13 cellular contexts compared by ENCODE assay signal in genomic region chr5:14265574-14265973, GRCh38.
DNase-seq lines count a peak whose midpoint lies in the region; ATAC-seq and TF ChIP-seq lines count a peak whose summit lies in the region.
"Had no signal": no experiment of that assay in that cellular context is flagged by ENCODE, and none has a peak within 500 bp of the region (broad histone marks: within the 10 kb centered on the region; RNA-seq: fewer than 3 reads in every experiment).

No MANE protein-coding gene starts in this region.

- in situ Hi-C loops in brain microvascular endothelial cell (cut with HindIII; ENCODE audit: low pct_ligation_motif_present, low sequenced_read_pairs) (no loop called here), GM13976 (cut with MboI; ENCODE audit: low sequenced_read_pairs, unreplicated experiment) (loop anchor here (10.0 kb wide), 1 partner anchor 161 kb away; no protein-coding TSS in a partner anchor)

- WGBS in mesodermal cell (ENCODE audit: insufficient coverage in 2 of 2), 2 experiments: 25 to 61% methylated on average over 1 to 2 of the region's 2 CpGs

- peak; percentile 57 for DNase-seq in LoVo (ENCODE audit: low spot score)
- DNase-seq in brain microvascular endothelial cell: peak; percentile 90
- no peak for DNase-seq in GM13976 (ENCODE audit: low spot score)
- DNase-seq in inferior parietal cortex (ENCODE audit: extremely low spot score): no peak
- DNase-seq in ecto neural progenitor cell (ENCODE audit: low spot score): no peak
- DNase-seq: amygdala, DND-41, NCI-H524 treated with DMSO at 0.1 percent for 48 hours, right lobe of liver had no signal

- no peak overlapping the region for H3K27ac ChIP-seq in BLaER1 treated with 17β-estradiol and CSF1 and Interleukin-3, amounts not matched to agents 10 nM and 100 nM
- H3K27ac ChIP-seq in brain microvascular endothelial cell (peak overlapping the region; percentile 91), mesodermal cell (ENCODE audit: low read depth, low read length, severe bottlenecking) (peak overlapping the region; percentile 99)
- H3K27ac ChIP-seq: right lobe of liver had no signal

- H3K36me3 ChIP-seq in BLaER1 treated with 17β-estradiol and CSF1 and Interleukin-3, amounts not matched to agents 10 nM and 100 nM: no peaks in the 10 kb centered on the region
- H3K36me3 ChIP-seq in brain microvascular endothelial cell (replicated peaks) (no peaks in the 10 kb centered on the region), mesodermal cell (ENCODE audit: control insufficient read depth, insufficient read depth, low read length) (no peaks in the 10 kb centered on the region)
- H3K36me3 ChIP-seq: right lobe of liver had no signal

- H3K4me2 ChIP-seq in BLaER1 treated with 17β-estradiol and CSF1 and Interleukin-3, amounts not matched to agents 10 nM and 100 nM: peak overlapping the region in 9 of 11 experiments; percentile 16 to 91 (median 81); a peak in 12 of 22 replicates

- no peak overlapping the region for H3K4me3 ChIP-seq in BLaER1 treated with 17β-estradiol and CSF1 and Interleukin-3, amounts not matched to agents 10 nM and 100 nM
- H3K4me3 ChIP-seq in brain microvascular endothelial cell (ENCODE audit: low read depth, low read length): no peak overlapping the region
- no peak overlapping the region for H3K4me3 ChIP-seq in mesodermal cell (ENCODE audit: extremely low read depth, insufficient read depth, low read length, poor library complexity, severe bottlenecking)
- H3K4me3 ChIP-seq: right lobe of liver had no signal

- 0 out of 22 replicates have a peak overlapping the region, but pooled peaks of 1 of the 11 experiments have one; percentile 70 for H3K9ac ChIP-seq in BLaER1 treated with 17β-estradiol and CSF1 and Interleukin-3, amounts not matched to agents 10 nM and 100 nM

- peaks cover 70 to 100% (median 93%) of the 10 kb centered on the region in 10 experiments for H3K4me1 ChIP-seq in BLaER1 treated with 17β-estradiol and CSF1 and Interleukin-3, amounts not matched to agents 10 nM and 100 nM
- peaks cover 84% of the 10 kb centered on the region for H3K4me1 ChIP-seq in mesodermal cell (ENCODE audit: control insufficient read depth, insufficient read depth, low read length, poor library complexity, severe bottlenecking)

- H3K27me3 ChIP-seq in BLaER1 treated with 17β-estradiol and CSF1 and Interleukin-3, amounts not matched to agents 10 nM and 100 nM: no peaks in the 10 kb centered on the region
- H3K27me3 ChIP-seq in brain microvascular endothelial cell (replicated peaks): no peaks in the 10 kb centered on the region
- H3K27me3 ChIP-seq: right lobe of liver had no signal

- no peaks in the 10 kb centered on the region for H3K9me3 ChIP-seq in BLaER1 treated with 17β-estradiol and CSF1 and Interleukin-3, amounts not matched to agents 10 nM and 100 nM (replicated peaks in 1 of 11)
- no peaks in the 10 kb centered on the region for H3K9me3 ChIP-seq in mesodermal cell (ENCODE audit: control insufficient read depth, low read length)
- H3K9me3 ChIP-seq: right lobe of liver had no signal

- peaks cover 61 to 98% (median 88%) of the 10 kb centered on the region in 11 experiments for H4K20me1 ChIP-seq in BLaER1 treated with 17β-estradiol and CSF1 and Interleukin-3, amounts not matched to agents 10 nM and 100 nM

- TF ChIP-seq CTCF in brain microvascular endothelial cell (IDR thresholded peaks at IDR 0.05; ENCODE audit: low read depth, low read length, missing control alignments) (no peak), GM13976 (IDR thresholded peaks at IDR 0.05; ENCODE audit: borderline replicate concordance, control extremely low read depth, extremely low read depth, insufficient read depth, missing control alignments) (no peak)

- ATAC-seq in GM21515 (IDR thresholded peaks at IDR 0.05; ENCODE audit: unreplicated experiment): no peak
- ATAC-seq: stimulated activated memory B cell treated with anti-CD40 and anti-IgM and Interleukin-4, amounts not matched to agents 10 μg/mL and 1 μg/mL and 100 μg/mL, for 72 hours had no signal

Comparison
In these comparisons a context has a peak if more than half of its experiments do, and no peak if none do; other contexts are left out.
1. H3K27ac ChIP-seq: peak in brain microvascular endothelial cell (single experiment) and mesodermal cell (single experiment); none in BLaER1 treated with 17β-estradiol and CSF1 and Interleukin-3, amounts not matched to agents 10 nM and 100 nM (0 of 11).
2. DNase-seq: peak in LoVo (single experiment) and brain microvascular endothelial cell (single experiment); none in GM13976 (single experiment), inferior parietal cortex (single experiment) and ecto neural progenitor cell (single experiment).